Comparison of ENCODE assay signal across 14 cellular contexts in the genomic region with DNA sequence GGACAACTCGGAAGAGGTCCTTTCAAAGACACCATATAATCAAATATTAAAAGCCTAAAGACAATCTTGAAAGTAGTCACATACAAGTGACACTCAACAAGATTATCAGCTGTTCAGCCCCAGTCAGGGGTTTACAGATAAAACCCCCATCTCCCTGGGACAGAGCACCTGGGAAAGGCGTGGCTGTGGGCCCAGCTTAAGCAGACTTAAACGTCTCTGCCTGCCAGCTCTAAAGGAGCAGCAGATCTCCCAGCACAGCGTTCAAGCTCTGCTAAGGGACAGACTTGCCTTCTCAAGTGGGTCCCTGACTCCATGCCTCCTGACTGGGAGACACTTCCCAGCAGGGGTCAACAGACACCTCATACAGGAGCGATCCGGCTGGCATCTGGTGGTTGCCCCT. TPM values are rescaled to one million over a fixed set of nuclear protein-coding genes. Genes with fewer than 3 reads are reported as not detected.
DNase-seq lines count a peak whose midpoint lies in the region; TF ChIP-seq lines count a peak whose summit lies in the region.
"Had no signal": no experiment of that assay in that cellular context is flagged by ENCODE, and none has a peak within 500 bp of the region (broad histone marks: within the 10 kb centered on the region; RNA-seq: fewer than 3 reads in every experiment).

No MANE protein-coding gene starts in this region.

- H3K18ac ChIP-seq in mesendoderm (ENCODE audit: low read length), result no peak overlapping the region

- H3K27ac ChIP-seq in HUES48 (ENCODE audit: low read depth, low read length) (peak overlapping the region; percentile 1), WERI-Rb-1 (peak overlapping the region; percentile 70), mesendoderm (ENCODE audit: low read depth, low read length) (no peak overlapping the region)
- H3K27ac ChIP-seq: C4-2B had no signal

- no peak overlapping the region for H2BK15ac ChIP-seq in mesendoderm (replicated peaks; ENCODE audit: low read depth)

- DNase-seq in D341Med (ENCODE audit: low spot score), result peak; percentile 57
- peak; percentile 84 for DNase-seq in WERI-Rb-1
- DNase-seq in mesendoderm, result peak; percentile 35
- no peak for DNase-seq in activated CD4-positive, alpha-beta T cell treated with anti-CD3 and anti-CD28 coated beads for 48 hours
- no peak for DNase-seq in middle frontal gyrus (ENCODE audit: extremely low spot score, low spot score)
- no peak for DNase-seq in NCI-H128 (lab: John Stamatoyannopoulos, UW; ENCODE audit: unreplicated experiment)
- no peak for DNase-seq in NCI-H748 treated with DMSO at 0.1 percent for 48 hours (lab: John Stamatoyannopoulos, UW)
- DNase-seq: ACHN; CD4-positive, alpha-beta T cell; DMS79 treated with DMSO at 0.1 percent for 48 hours; GF-D8 had no signal

- H3K9ac ChIP-seq in HUES48 (ENCODE audit: low read depth, low read length) (no peak overlapping the region), mesendoderm (ENCODE audit: low read length) (no peak overlapping the region)

- no peak overlapping the region for H3K4me2 ChIP-seq in mesendoderm (ENCODE audit: low read length)

- no peak overlapping the region for H3K23ac ChIP-seq in mesendoderm (ENCODE audit: low read length)

- H4K8ac ChIP-seq in mesendoderm (ENCODE audit: low read depth, low read length), result no peak overlapping the region

- H3K27me3 ChIP-seq in HUES48 (ENCODE audit: control insufficient read depth, insufficient read depth, low read length) (no peaks in the 10 kb centered on the region), WERI-Rb-1 (ENCODE audit: insufficient read depth, low read depth, severe bottlenecking) (no peaks in the 10 kb centered on the region), mesendoderm (ENCODE audit: insufficient read depth, low read length, poor library complexity) (no peaks in the 10 kb centered on the region)

- H3K4me1 ChIP-seq in HUES48 (ENCODE audit: control insufficient read depth, insufficient read depth, low read length) (peaks cover 34% of the 10 kb centered on the region), mesendoderm (ENCODE audit: control insufficient read depth, low read depth, low read length) (peaks cover 5% of the 10 kb centered on the region)

- H2BK120ac ChIP-seq in mesendoderm (ENCODE audit: low read depth, low read length), result no peak overlapping the region

- no peak overlapping the region for H4K5ac ChIP-seq in mesendoderm (ENCODE audit: low read length)

- H3K4ac ChIP-seq in mesendoderm (ENCODE audit: low read depth, low read length), result no peak overlapping the region

- peaks cover 2% of the 10 kb centered on the region for H3K79me1 ChIP-seq in mesendoderm (ENCODE audit: low read length)

- H3K36me3 ChIP-seq in HUES48 (ENCODE audit: control insufficient read depth, insufficient read depth, low read length) (no peaks in the 10 kb centered on the region), WERI-Rb-1 (no peaks in the 10 kb centered on the region), mesendoderm (ENCODE audit: control insufficient read depth, insufficient read depth, low read length) (no peaks in the 10 kb centered on the region)
- H3K36me3 ChIP-seq: HAP-1 had no signal

- H3K79me2 ChIP-seq in mesendoderm (ENCODE audit: control insufficient read depth, insufficient read depth, low read length), result peaks cover 9% of the 10 kb centered on the region

- H3K9me3 ChIP-seq in HUES48 (ENCODE audit: control insufficient read depth, insufficient read depth, low read length), result no peaks in the 10 kb centered on the region
- H3K9me3 ChIP-seq in WERI-Rb-1 (ENCODE audit: severe bottlenecking), result peaks cover 19% of the 10 kb centered on the region

- no peak for TF ChIP-seq CTCF in WERI-Rb-1 (IDR thresholded peaks at IDR 0.05; ENCODE audit: low read depth, low read length)

- H2AK5ac ChIP-seq in mesendoderm (ENCODE audit: low read length), result no peak overlapping the region

- H3K4me3 ChIP-seq in HUES48 (ENCODE audit: low read depth, low read length) (no peak overlapping the region), WERI-Rb-1 (ENCODE audit: low read depth, low read length) (no peak overlapping the region; the same call in 1 of the 2 replicates), mesendoderm (ENCODE audit: low read length) (no peak overlapping the region)
- H3K4me3 ChIP-seq: HAP-1 had no signal

- no peak overlapping the region for H3K56ac ChIP-seq in mesendoderm (ENCODE audit: low read length)

- no CpG with 5 or more reads among the region's 6 CpGs for WGBS in mesendoderm (ENCODE audit: extremely low coverage, insufficient coverage, low lambda C conversion rate)

- H2BK5ac ChIP-seq in mesendoderm (ENCODE audit: low read length), result no peak overlapping the region

RNA-seq across cellular contexts. Expression of gene CDCA7L, which starts 18.0 kb away (rescaled TPM):
- 58.6 TPM for polyA plus RNA-seq in mesendoderm (2013, experiment 1 of 2)
- polyA plus RNA-seq in mesendoderm (2013, experiment 2 of 2), result 63.8 TPM

Comparison
In these comparisons a context has a peak if more than half of its experiments do, and no peak if none do; other contexts are left out.
1. DNase-seq: peak in D341Med (single experiment), WERI-Rb-1 (single experiment) and mesendoderm (single experiment); none in activated CD4-positive, alpha-beta T cell treated with anti-CD3 and anti-CD28 coated beads for 48 hours (single experiment), middle frontal gyrus (single experiment), NCI-H128 (single experiment) and NCI-H748 treated with DMSO at 0.1 percent for 48 hours (single experiment).